15 cellular contexts compared by ENCODE assay signal in the genomic region with DNA sequence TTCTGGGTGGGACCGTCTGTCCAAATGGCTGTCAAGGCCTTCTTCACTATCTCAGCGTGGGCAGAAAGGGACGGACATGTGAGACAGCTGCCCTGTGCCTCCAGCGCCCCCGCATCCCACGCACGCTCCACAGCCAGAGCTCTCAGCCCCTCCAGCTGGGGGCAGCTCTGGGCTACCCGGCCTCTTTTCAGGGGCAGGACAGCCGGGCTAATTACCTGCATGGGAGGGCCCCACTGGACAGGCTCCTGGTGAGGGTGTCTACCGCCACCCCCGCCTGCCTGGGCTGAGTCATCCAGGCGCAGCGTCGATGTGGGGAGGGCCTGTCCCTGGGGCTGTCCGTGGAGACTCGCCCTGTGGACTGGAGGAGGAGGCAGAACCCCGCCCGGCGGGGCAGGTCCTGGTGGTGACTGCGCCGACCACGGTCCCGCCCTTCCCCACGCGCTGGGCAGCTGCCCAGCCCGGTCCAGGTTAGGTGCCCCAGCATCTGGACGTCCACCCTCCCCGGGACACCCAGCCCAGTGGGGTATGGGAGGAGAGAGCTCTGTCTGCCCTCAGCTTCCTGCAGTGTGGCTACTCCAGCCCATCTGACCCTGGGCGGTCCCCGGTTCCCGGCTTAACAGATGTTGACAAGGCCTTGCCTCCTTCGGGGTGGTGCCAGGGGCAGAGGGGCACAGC. TPM values are rescaled to one million over a fixed set of nuclear protein-coding genes. Genes with fewer than 3 reads are reported as not detected.
DNase-seq lines count a peak whose midpoint lies in the region; ATAC-seq and TF ChIP-seq lines count a peak whose summit lies in the region.
"Had no signal": no experiment of that assay in that cellular context is flagged by ENCODE, and none has a peak within 500 bp of the region (broad histone marks: within the 10 kb centered on the region; RNA-seq: fewer than 3 reads in every experiment).

No MANE protein-coding gene starts in this region.

- CTCF ChIA-PET in Calu3 (lab: Charles Lee), result interaction anchor here (1.2 kb wide), 1 partner anchor 59 kb away, joined by 4 read pairs; no protein-coding TSS in a partner anchor

- 94 to 99% methylated on average over 10 to 32 of the region's 32 CpGs for WGBS in endodermal cell (ENCODE audit: insufficient coverage in 1 of 2, insufficient read length in 1 of 2), 2 experiments

- H3K4me3 Mint-ChIP-seq in Calu3 (ENCODE audit: low read depth, unreplicated experiment) (peak overlapping the region; percentile 55), endodermal cell (no peak overlapping the region)
- H3K4me3 Mint-ChIP-seq: activated naive CD8-positive, alpha-beta T cell treated with anti-CD3 and anti-CD28 coated beads, Interleukin-2, amount 50 U/mL, for 24 hours; CD4-positive, alpha-beta T cell had no signal

- H3K4me3 ChIP-seq in NB4 (ENCODE audit: low read depth, low read length) (no peak overlapping the region), epithelial cell of esophagus (ENCODE audit: low read length) (no peak overlapping the region), mucosa of stomach (ENCODE audit: low read length) (peak overlapping the region; percentile 33), endodermal cell (ENCODE audit: low read length) (no peak overlapping the region)

- no peak overlapping the region for H3K27ac ChIP-seq in endodermal cell (ENCODE audit: low read depth, low read length)

- peak overlapping the region; percentile 43 for H3K9ac ChIP-seq in mucosa of stomach (ENCODE audit: low read length)
- no peak overlapping the region for H3K9ac ChIP-seq in endodermal cell (ENCODE audit: extremely low read depth, low read length, poor library complexity, severe bottlenecking)

- H3K4me1 ChIP-seq in mucosa of stomach (ENCODE audit: control insufficient read depth, insufficient read depth, low read length) (peaks cover 22% of the 10 kb centered on the region), endodermal cell (ENCODE audit: control insufficient read depth, insufficient read depth, low read length) (no peaks in the 10 kb centered on the region)

- ATAC-seq in GM19452 (IDR thresholded peaks at IDR 0.05; ENCODE audit: unreplicated experiment) (no peak), GM18861 (IDR thresholded peaks at IDR 0.05; ENCODE audit: unreplicated experiment) (no peak), GM18868 (IDR thresholded peaks at IDR 0.05; ENCODE audit: unreplicated experiment) (no peak)
- ATAC-seq: activated naive CD8-positive, alpha-beta T cell treated with anti-CD3 and anti-CD28 coated beads, Interleukin-2, amount 50 U/mL, for 24 hours had no signal

- H3K4me1 Mint-ChIP-seq in Calu3 (ENCODE audit: low read depth, unreplicated experiment) (peaks cover 26% of the 10 kb centered on the region), endodermal cell (peaks cover 2% of the 10 kb centered on the region)

- DNase-seq in Calu3 (peak; percentile 80), NB4 (ENCODE audit: low read depth) (peak; percentile 65), epithelial cell of esophagus (ENCODE audit: low read depth) (peak; percentile 69), endodermal cell (no peak)
- DNase-seq: activated CD8-positive, alpha-beta memory T cell treated with anti-CD3 and anti-CD28 coated beads for 24 hours; activated naive CD8-positive, alpha-beta T cell treated with anti-CD3 and anti-CD28 coated beads, Interleukin-2, amount 50 U/mL, for 24 hours; CD4-positive, alpha-beta T cell; NCI-H510A treated with DMSO at 0.1 percent for 48 hours; nucleus accumbens; stimulated activated CD4-positive, alpha-beta T cell treated with anti-CD3 and anti-CD28 coated beads, Interleukin-2, amount 100 ng/mL, for 24 hours; SW 1271 had no signal

- no peak for TF ChIP-seq POLR2A in NB4 (IDR thresholded peaks at IDR 0.05; ENCODE audit: extremely low read depth, insufficient read length)

- H3K9me3 Mint-ChIP-seq in Calu3 (ENCODE audit: low read depth, unreplicated experiment) (no peaks in the 10 kb centered on the region), endodermal cell (no peaks in the 10 kb centered on the region)
- H3K9me3 Mint-ChIP-seq: activated naive CD8-positive, alpha-beta T cell treated with anti-CD3 and anti-CD28 coated beads, Interleukin-2, amount 50 U/mL, for 24 hours; CD4-positive, alpha-beta T cell had no signal

- intact Hi-C loops in Calu3 (cut with micrococcal nuclease; ENCODE audit: unreplicated experiment), result no loop called here

- H3K36me3 ChIP-seq in mucosa of stomach (ENCODE audit: control insufficient read depth, insufficient read depth, low read length), result no peaks in the 10 kb centered on the region
- H3K36me3 ChIP-seq in endodermal cell (ENCODE audit: control insufficient read depth, insufficient read depth, low read length), result no peaks in the 10 kb centered on the region

- TF ChIP-seq CTCF in Calu3 (IDR thresholded peaks at IDR 0.05; ENCODE audit: unreplicated experiment) (no peak), NB4 (IDR thresholded peaks at IDR 0.05; ENCODE audit: low read depth, low read length) (peak; percentile 6), epithelial cell of esophagus (IDR thresholded peaks at IDR 0.05; ENCODE audit: insufficient read depth, low read depth, low read length, missing control alignments) (no peak), endodermal cell (conservative IDR thresholded peaks at IDR 0.05) (no peak)

- BruUV-seq in Calu3 (replicated peaks; lab: Mats Ljungman, UMichigan), result no TSS peak

- no peaks in the 10 kb centered on the region for H3K9me3 ChIP-seq in mucosa of stomach (ENCODE audit: control insufficient read depth, low read length)
- no peaks in the 10 kb centered on the region for H3K9me3 ChIP-seq in endodermal cell (ENCODE audit: control insufficient read depth, low read length)

- peaks cover 14% of the 10 kb centered on the region for H3K27me3 ChIP-seq in mucosa of stomach (ENCODE audit: control insufficient read depth, insufficient read depth, low read length)
- peaks cover 28% of the 10 kb centered on the region for H3K27me3 ChIP-seq in endodermal cell (ENCODE audit: control insufficient read depth, insufficient read depth, low read length, poor library complexity, severe bottlenecking)

- H3K36me3 Mint-ChIP-seq in Calu3 (ENCODE audit: insufficient read depth, unreplicated experiment) (peaks cover 12% of the 10 kb centered on the region), endodermal cell (ENCODE audit: low read depth) (no peaks in the 10 kb centered on the region)

- H3K27ac Mint-ChIP-seq in Calu3 (ENCODE audit: unreplicated experiment) (no peak overlapping the region), endodermal cell (no peak overlapping the region)
- H3K27ac Mint-ChIP-seq: activated naive CD8-positive, alpha-beta T cell treated with anti-CD3 and anti-CD28 coated beads, Interleukin-2, amount 50 U/mL, for 24 hours; CD4-positive, alpha-beta T cell had no signal

- peaks cover 35% of the 10 kb centered on the region for H3K27me3 Mint-ChIP-seq in Calu3 (ENCODE audit: unreplicated experiment)
- peaks cover 29% of the 10 kb centered on the region for H3K27me3 Mint-ChIP-seq in endodermal cell (ENCODE audit: insufficient read depth)

RNA-seq across cellular contexts. Expression of a gene that starts 5.9 kb away (rescaled TPM):
- total RNA-seq in Calu3 (2022) (29.0 and 40.9 TPM in 2 replicates), endodermal cell (10 to 100 TPM in 1 of 2 donors, 1 to 10 TPM in 1; 7.3 to 10.3 TPM)
- 17.8 TPM for polyA plus RNA-seq in endodermal cell (2013, experiment 1 of 2)
- polyA plus RNA-seq in endodermal cell (2013, experiment 2 of 2), result 16.6 TPM
